ENCODE assay signal across 10 cellular contexts in genomic region chr7:116592445-116592844, GRCh38.
A peak's percentile ranks its signal among the peaks of the same experiment; 100 is the strongest.
DNase-seq lines count a peak whose midpoint lies in the region; ATAC-seq and TF ChIP-seq lines count a peak whose summit lies in the region.
"Had no signal": no experiment of that assay in that cellular context is flagged by ENCODE, and none has a peak within 500 bp of the region (broad histone marks: within the 10 kb centered on the region; RNA-seq: fewer than 3 reads in every experiment).

No MANE protein-coding gene starts in this region.

- no peak for TF ChIP-seq CTCF in body of pancreas (IDR thresholded peaks at IDR 0.05)

- no peak for TF ChIP-seq POLR2A in body of pancreas (IDR thresholded peaks at IDR 0.05)

- no peaks in the 10 kb centered on the region for H3K27me3 ChIP-seq in body of pancreas
- H3K27me3 ChIP-seq: breast epithelium, testis had no signal

- ATAC-seq in Right ventricle myocardium inferior: peak; percentile 82
- peak; percentile 67 for ATAC-seq in body of pancreas
- ATAC-seq in GM19328 (IDR thresholded peaks at IDR 0.05; ENCODE audit: unreplicated experiment): no peak
- ATAC-seq in GM18519 (IDR thresholded peaks at IDR 0.05; ENCODE audit: low FRiP score, unreplicated experiment): no peak

- H3K27ac ChIP-seq in body of pancreas: no peak overlapping the region
- H3K27ac ChIP-seq: breast epithelium, testis had no signal

- no peak overlapping the region for H3K4me3 ChIP-seq in body of pancreas
- H3K4me3 ChIP-seq: breast epithelium, testis had no signal

- no peaks in the 10 kb centered on the region for H3K36me3 ChIP-seq in body of pancreas (replicated peaks in 1 of 2; ENCODE audit: insufficient read depth in 1 of 2, low read depth in 2 of 2)
- H3K36me3 ChIP-seq: breast epithelium had no signal

- intact Hi-C loops in Right ventricle myocardium inferior (cut with DNase I) (loop anchor here (1.0 to 10.0 kb wide), 3 partner anchors 78 to 532 kb away; no protein-coding TSS in a partner anchor), cardiac septum (cut with DNase I) (loop anchor here (1.0 to 5.0 kb wide), 2 partner anchors 80 to 213 kb away; partner anchors contain the start of gene MET), body of pancreas (cut with DNase I) (loop anchor here (10.0 kb wide), 1 partner anchor 212 kb away; no protein-coding TSS in a partner anchor)

- WGBS in body of pancreas, 2 donors: 7 to 11% methylated on average over 8 of the region's 8 CpGs

- H3K4me1 ChIP-seq in body of pancreas: peaks cover 23% of the 10 kb centered on the region
- H3K4me1 ChIP-seq: testis had no signal

- DNase-seq in Right ventricle myocardium inferior (ENCODE audit: missing footprints) (no peak), cardiac septum (ENCODE audit: low spot score) (no peak), body of pancreas (peak in 3 of 4 donors; percentile 17 to 49 (median 34)), lung microvascular endothelial cell (ENCODE audit: low read depth in 2 of 2) (peak; percentile 71 to 87), SHP77 treated with DMSO at 0.1 percent for 48 hours (lab: John Stamatoyannopoulos, UW) (no peak), DMS53 treated with DMSO at 0.1 percent for 48 hours (lab: John Stamatoyannopoulos, UW; ENCODE audit: unreplicated experiment) (no peak)
- DNase-seq: testis had no signal

- no peaks in the 10 kb centered on the region for H3K9me3 ChIP-seq in body of pancreas
- H3K9me3 ChIP-seq: breast epithelium, testis had no signal

Comparison
In these comparisons a context has a peak if more than half of its experiments do, and no peak if none do; other contexts are left out.
1. ATAC-seq: peak in Right ventricle myocardium inferior (single experiment) and body of pancreas (single experiment); none in GM19328 (single experiment) and GM18519 (single experiment).
2. DNase-seq: peak in body of pancreas (3 of 4) and lung microvascular endothelial cell (2 of 2); none in Right ventricle myocardium inferior (single experiment), cardiac septum (single experiment), SHP77 treated with DMSO at 0.1 percent for 48 hours (single experiment) and DMS53 treated with DMSO at 0.1 percent for 48 hours (single experiment).